8 cellular contexts compared by ENCODE assay signal in the genomic region with DNA sequence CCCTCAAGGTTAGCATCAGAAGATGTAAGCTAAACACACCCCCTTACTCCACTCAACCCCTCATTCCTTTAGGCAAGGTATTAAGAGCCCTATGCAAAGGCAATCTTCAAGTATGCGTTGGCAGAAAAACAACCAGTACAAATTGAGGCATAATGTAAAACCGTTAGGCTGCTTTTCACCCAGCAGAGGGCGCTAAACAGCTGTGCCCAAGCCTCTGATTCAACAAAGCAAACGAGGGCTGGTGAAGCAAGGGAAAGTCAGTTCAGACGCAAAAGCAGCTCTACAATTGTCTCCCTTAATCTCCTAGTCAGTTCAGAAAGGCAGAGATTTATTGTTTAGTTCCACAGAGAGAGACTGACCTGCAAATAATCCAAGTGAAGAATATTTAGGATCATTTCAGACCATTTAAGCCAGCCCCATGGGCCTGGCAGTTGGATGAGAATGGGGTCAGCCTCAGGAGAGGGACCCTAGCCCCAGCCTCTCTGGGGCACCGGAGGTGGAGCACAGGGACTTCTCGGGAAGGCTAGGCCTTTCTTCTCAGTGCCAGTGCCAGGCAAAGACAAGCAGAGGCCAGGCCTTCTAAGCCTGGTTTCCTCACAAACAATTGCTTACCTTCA. TPM values are rescaled to one million over a fixed set of nuclear protein-coding genes. Genes with fewer than 3 reads are reported as not detected.
DNase-seq lines count a peak whose midpoint lies in the region; ATAC-seq and TF ChIP-seq lines count a peak whose summit lies in the region.

No MANE protein-coding gene starts in this region.

- DNase-seq in HK-2 (ENCODE audit: unreplicated experiment) (peak; percentile 59), NCI-H748 treated with DMSO at 0.1 percent for 48 hours (lab: John Stamatoyannopoulos, UW) (peak; percentile 68), lung (ENCODE audit: low spot score) (peak; percentile 75)
- DNase-seq in activated CD4-positive, alpha-beta T cell treated with anti-CD3 and anti-CD28 coated beads, Interleukin-2, amount 50 U/mL, for 48 hours, result peak; percentile 65 to 75
- peak; percentile 27 to 55 (median 36) for DNase-seq in stimulated activated CD4-positive, alpha-beta T cell treated with anti-CD3 and anti-CD28 coated beads, TNF-alpha, amount 100 ng/mL, for 4 hours (ENCODE audit: low read depth in 3 of 3)

- peaks cover 12% of the 10 kb centered on the region for H4K20me1 ChIP-seq in DOHH2 (ENCODE audit: control insufficient read depth, insufficient read depth, low read depth, low read length)

- peak; percentile 60 for ATAC-seq in lung (ENCODE audit: insufficient read depth, low FRiP score)
- no peak for ATAC-seq in GM21390 (IDR thresholded peaks at IDR 0.05; ENCODE audit: unreplicated experiment)

- no peak overlapping the region for H3K4me3 ChIP-seq in DOHH2 (ENCODE audit: low read length)
- no peak overlapping the region for H3K4me3 ChIP-seq in ectodermal cell (ENCODE audit: insufficient read depth, low read depth, low read length)
- no peak overlapping the region for H3K4me3 ChIP-seq in lung

- H3K36me3 ChIP-seq in DOHH2 (ENCODE audit: control insufficient read depth, low read length), result no peaks in the 10 kb centered on the region
- H3K36me3 ChIP-seq in ectodermal cell (ENCODE audit: control insufficient read depth, insufficient read depth, low read length), result no peaks in the 10 kb centered on the region
- no peaks in the 10 kb centered on the region for H3K36me3 ChIP-seq in lung (ENCODE audit: control insufficient read depth in 2 of 2, insufficient read depth in 2 of 2, low read length in 2 of 2)

- TF ChIP-seq CTCF in DOHH2 (IDR thresholded peaks at IDR 0.05; ENCODE audit: low read depth, low read length, poor library complexity, severe bottlenecking), result peak; percentile 97
- TF ChIP-seq CTCF in lung (IDR thresholded peaks at IDR 0.05; ENCODE audit: control extremely low read depth, extremely low read depth), result peak; percentile 91

- H3K27me3 ChIP-seq in DOHH2 (ENCODE audit: control insufficient read depth, low read length) (no peaks in the 10 kb centered on the region), ectodermal cell (ENCODE audit: control insufficient read depth, insufficient read depth, low read length, poor library complexity, severe bottlenecking) (no peaks in the 10 kb centered on the region), lung (ENCODE audit: control insufficient read depth, insufficient read depth) (no peaks in the 10 kb centered on the region)

- peaks cover 73% of the 10 kb centered on the region for H3K79me2 ChIP-seq in DOHH2 (ENCODE audit: control insufficient read depth, low read length)

- H3K9me3 ChIP-seq in DOHH2 (ENCODE audit: control insufficient read depth, insufficient read depth, low read length) (no peaks in the 10 kb centered on the region), ectodermal cell (ENCODE audit: control insufficient read depth, low read length) (no peaks in the 10 kb centered on the region), lung (ENCODE audit: control insufficient read depth in 2 of 2, insufficient read depth in 1 of 2, low read length in 1 of 2) (no peaks in the 10 kb centered on the region)

- H3K27ac ChIP-seq in DOHH2 (ENCODE audit: low read depth, low read length) (no peak overlapping the region), ectodermal cell (ENCODE audit: insufficient read depth, low read depth, low read length, poor library complexity, severe bottlenecking) (peak overlapping the region; percentile 78), lung (ENCODE audit: low read depth in 1 of 2, low read length in 1 of 2) (peak overlapping the region; percentile 14 to 75)

- H3K4me1 ChIP-seq in DOHH2 (ENCODE audit: control insufficient read depth, low read length) (peaks cover 3% of the 10 kb centered on the region; the same call in 1 of the 2 replicates), ectodermal cell (ENCODE audit: control insufficient read depth, insufficient read depth, low read length) (peaks cover 6% of the 10 kb centered on the region), lung (ENCODE audit: control insufficient read depth in 2 of 2, insufficient read depth in 2 of 2, low read length in 2 of 2) (peaks cover 2 to 23% of the 10 kb centered on the region in 2 donors)

- H3K4me2 ChIP-seq in DOHH2 (ENCODE audit: low read length), result no peak overlapping the region

- 12 to 18% methylated on average over 7 of the region's 7 CpGs for WGBS in ectodermal cell, 2 experiments
- WGBS in lung, 2 donors, result 21 to 28% methylated on average over 7 of the region's 7 CpGs

- H3K9me2 ChIP-seq in DOHH2 (replicated peaks; ENCODE audit: control insufficient read depth, low read length), result no peaks in the 10 kb centered on the region

- H3F3A ChIP-seq in DOHH2 (ENCODE audit: control insufficient read depth, insufficient read depth), result no peaks in the 10 kb centered on the region

RNA-seq across cellular contexts. Expression of gene DCAF5, which starts 23.5 kb away (rescaled TPM):
- 38.4 TPM for polyA plus RNA-seq in ectodermal cell (2013, experiment 1 of 4)
- polyA plus RNA-seq in ectodermal cell (2013, experiment 2 of 4), result 38.6 TPM
- polyA plus RNA-seq in ectodermal cell (2013, experiment 3 of 4), result 28.5 TPM
- polyA plus RNA-seq in ectodermal cell (2013, experiment 4 of 4), result 34.7 TPM
- 10 to 100 TPM; 42.2 to 50.4 TPM for total RNA-seq in lung
- 10 to 100 TPM; 20.2 TPM for polyA plus RNA-seq in lung
